Comparison of ENCODE assay signal across 8 cellular contexts in genomic region chr5:95620030-95620869, GRCh38. TPM values are rescaled to one million over a fixed set of nuclear protein-coding genes. Genes with fewer than 3 reads are reported as not detected.
A peak's percentile ranks its signal among the peaks of the same experiment; 100 is the strongest.
DNase-seq lines count a peak whose midpoint lies in the region; ATAC-seq and TF ChIP-seq lines count a peak whose summit lies in the region.

Gene GPR150 (plus strand): TSS chr5:95620087. CDS start chr5:95620276, 189 bp downstream.

- H3K4me3 ChIP-seq in right lobe of liver = peak within 1 kb of the TSS; percentile 46 to 59 (median 56)
- no peak within 1 kb of the TSS for H3K4me3 ChIP-seq in HAP-1

- TF ChIP-seq POLR2A in right lobe of liver (IDR thresholded peaks at IDR 0.05) = no peak

- WGBS in right lobe of liver (ENCODE audit: insufficient coverage, low coverage, low lambda C conversion rate, missing lambda C conversion rate) = 0% methylated on average over 26 of the region's 85 CpGs

- ATAC-seq in GM21576 (IDR thresholded peaks at IDR 0.05; ENCODE audit: unreplicated experiment) = peak; percentile 66
- ATAC-seq in right lobe of liver = peak; percentile 58 to 64 (median 62)

- H3K36me3 ChIP-seq in KOPT-K1 (ENCODE audit: insufficient read depth, low read length) = no peaks in the 10 kb centered on the region
- no peaks in the 10 kb centered on the region for H3K36me3 ChIP-seq in right lobe of liver
- H3K36me3 ChIP-seq in HAP-1 (replicated peaks) = no peaks in the 10 kb centered on the region

- in situ Hi-C loops in HAP-1 (cut with MboI; ENCODE audit: low sequenced_read_pairs) = no loop called here

- DNase-seq in GM03348 (ENCODE audit: low spot score) = peak; percentile 71
- DNase-seq in cerebellum (ENCODE audit: low spot score) = peak; percentile 14
- peak; percentile 58 to 68 (median 64) for DNase-seq in right lobe of liver
- DNase-seq in stimulated activated CD4-positive, alpha-beta T cell treated with anti-CD3 and anti-CD28 coated beads, TNF-alpha, amount 100 ng/mL, for 24 hours (ENCODE audit: low read depth in 3 of 3) = peak in 2 of 3 experiments; percentile 34 to 60
- no peak for DNase-seq in HAP-1 (ENCODE audit: low spot score in 2 of 2)

- peak; percentile 48 for TF ChIP-seq CTCF in VCaP (conservative IDR thresholded peaks at IDR 0.05)
- no peak for TF ChIP-seq CTCF in right lobe of liver (IDR thresholded peaks at IDR 0.05)

- no peaks in the 10 kb centered on the region for H3K27me3 ChIP-seq in right lobe of liver
- H3K27me3 ChIP-seq in HAP-1 (ENCODE audit: low read depth) = no peaks in the 10 kb centered on the region

- H3K4me1 ChIP-seq in right lobe of liver = peaks cover 0 to 20% (median 4%) of the 10 kb centered on the region in 4 donors
- H3K4me1 ChIP-seq in HAP-1 = no peaks in the 10 kb centered on the region

- H3K9me3 ChIP-seq in KOPT-K1 (ENCODE audit: insufficient read depth, low read length, poor library complexity, severe bottlenecking) (no peaks in the 10 kb centered on the region), right lobe of liver (no peaks in the 10 kb centered on the region), HAP-1 (no peaks in the 10 kb centered on the region)

- intact Hi-C loops in right lobe of liver (cut with DNase I) = no loop called here

- peak within 1 kb of the TSS; percentile 57 for H3K27ac ChIP-seq in KOPT-K1 (ENCODE audit: low read depth, low read length, poor library complexity, severe bottlenecking)
- H3K27ac ChIP-seq in VCaP = peak within 1 kb of the TSS; percentile 62
- H3K27ac ChIP-seq in right lobe of liver = peak within 1 kb of the TSS in 2 of 3 donors; percentile 37 to 38

RNA-seq across cellular contexts. Expression of gene GPR150, which starts in this region (rescaled TPM):
- total RNA-seq in cerebellum = not detected
- total RNA-seq in right lobe of liver = under 1 TPM in 4 of 6 experiments, not detected in 2; 0.11 to 0.31 (median 0.17) TPM

Comparison
In these comparisons a context has a peak if more than half of its experiments do, and no peak if none do; other contexts are left out.
1. Peak in DNase-seq in cerebellum; RNA of the gene not detected or under 1 TPM.
2. Peak in DNase-seq, ATAC-seq, H3K4me3 ChIP-seq and H3K27ac ChIP-seq in right lobe of liver; RNA of the gene not detected or under 1 TPM.
3. DNase-seq: peak in GM03348 (single experiment) and stimulated activated CD4-positive, alpha-beta T cell treated with anti-CD3 and anti-CD28 coated beads, TNF-alpha, amount 100 ng/mL, for 24 hours (2 of 3); none in HAP-1 (0 of 2).
4. Peak in every context shown above with its lines, with median percentiles within 50 percentile points of each other: H3K27ac ChIP-seq.